In genomic region chr2:28405537-28405936, GRCh38 we compare ENCODE assay signal across 13 cellular contexts.
"Had no signal": no experiment of that assay in that cellular context is flagged by ENCODE, and none has a peak within 500 bp of the region (broad histone marks: within the 10 kb centered on the region; RNA-seq: fewer than 3 reads in every experiment).

No MANE protein-coding gene starts in this region.

- H3K4me3 ChIP-seq: cardiac muscle cell, right lobe of liver, thyroid gland had no signal

- H3K27ac ChIP-seq: cardiac muscle cell had no signal

- H3K4me3 Mint-ChIP-seq: T-helper 1 cell treated with Interleukin-12 subunit alpha and Interleukin-12 subunit beta and Interleukin-4 antibody, amounts not matched to agents 30 μg/mL and 1 μg/mL, for 36 hours; WTC11 had no signal

- H3K9me3 ChIP-seq: right lobe of liver, thyroid gland had no signal

- H3K36me3 ChIP-seq: cardiac muscle cell had no signal

- H3K27ac Mint-ChIP-seq: T-helper 1 cell treated with Interleukin-12 subunit alpha and Interleukin-12 subunit beta and Interleukin-4 antibody, amounts not matched to agents 30 μg/mL and 1 μg/mL, for 36 hours; WTC11 had no signal

- H3K27me3 ChIP-seq: cardiac muscle cell, right lobe of liver, thyroid gland had no signal

- H3K36me3 Mint-ChIP-seq: WTC11 had no signal

- DNase-seq: activated CD4-positive, alpha-beta T cell treated with anti-CD3 and anti-CD28 coated beads for 4 hours; activated CD8-positive, alpha-beta memory T cell treated with anti-CD3 and anti-CD28 coated beads for 24 hours; activated effector memory CD4-positive, alpha-beta T cell treated with Interleukin-2 at 50 U/mL for 16 hours; activated naive CD4-positive, alpha-beta T cell treated with anti-CD3 and anti-CD28 coated beads, Interleukin-2, amount 50 U/mL, for 16 hours; hippocampal formation; right lobe of liver; stimulated activated CD4-positive, alpha-beta T cell treated with anti-CD3 and anti-CD28 coated beads, Interleukin-12 subunit alpha, Interleukin-12 subunit beta, amount 100 ng/mL, for 4 hours; stimulated activated CD4-positive, alpha-beta T cell treated with anti-CD3 and anti-CD28 coated beads, Interleukin-2, amount 100 ng/mL, for 24 hours; thyroid gland had no signal

- ATAC-seq: esophagus mucosa, right lobe of liver, WTC11 had no signal

- H3K9me3 Mint-ChIP-seq: T-helper 1 cell treated with Interleukin-12 subunit alpha and Interleukin-12 subunit beta and Interleukin-4 antibody, amounts not matched to agents 30 μg/mL and 1 μg/mL, for 36 hours; WTC11 had no signal
